27 cellular contexts compared by ENCODE assay signal in the genomic region with DNA sequence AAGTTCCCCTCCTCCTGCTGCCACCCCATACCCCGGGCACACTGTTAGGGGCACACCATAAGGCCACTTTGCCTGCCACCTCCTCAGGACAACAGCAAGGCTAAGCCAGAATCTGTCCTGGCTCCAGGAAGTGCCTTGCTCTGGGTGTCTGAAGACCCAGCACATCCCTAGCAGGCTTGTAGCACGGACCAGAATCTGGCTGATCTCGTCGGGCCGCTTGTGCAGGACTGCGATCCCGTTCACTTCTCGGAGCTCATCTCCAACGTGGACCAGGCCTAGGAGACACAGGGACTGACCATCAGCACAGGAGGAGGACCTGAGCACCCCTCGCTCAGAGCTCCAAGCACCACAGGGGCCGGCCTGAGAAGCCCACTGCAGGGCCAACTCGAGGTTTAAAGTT. TPM values are rescaled to one million over a fixed set of nuclear protein-coding genes. Genes with fewer than 3 reads are reported as not detected.
"Had no signal": no experiment of that assay in that cellular context is flagged by ENCODE, and none has a peak within 500 bp of the region (broad histone marks: within the 10 kb centered on the region; RNA-seq: fewer than 3 reads in every experiment).

No MANE protein-coding gene starts in this region.

- H3K9me3 ChIP-seq: ascending aorta, body of pancreas had no signal

- H3K27me3 ChIP-seq: ascending aorta, body of pancreas had no signal

- H3K4me2 ChIP-seq: KMS-11 had no signal

- ATAC-seq: activated CD8-positive, alpha-beta T cell treated with anti-CD3 and anti-CD28 coated beads, Interleukin-2, amount 10 ng/mL, durations not matched to agents 7 days and 5 days; activated naive CD4-positive, alpha-beta T cell treated with anti-CD3 and anti-CD28 coated beads, Interleukin-2, amount 50 U/mL, for 72 hours; activated naive CD8-positive, alpha-beta T cell treated with anti-CD3 and anti-CD28 coated beads, Interleukin-2, amount 50 U/mL, for 24 hours; body of pancreas; T-helper 17 cell; WTC11 had no signal

- H3K27ac ChIP-seq: ascending aorta, body of pancreas, KMS-11 had no signal

- H3K4me3 ChIP-seq: ascending aorta, body of pancreas had no signal

- H3K9ac ChIP-seq: KMS-11 had no signal

- DNase-seq: activated CD4-positive, alpha-beta T cell treated with anti-CD3 and anti-CD28 coated beads for 48 hours; activated CD4-positive, alpha-beta T cell treated with anti-CD3 and anti-CD28 coated beads, Interleukin-2, amount 50 U/mL, for 4 hours; activated CD4-positive, CD25-positive, alpha-beta regulatory T cell treated with anti-CD3 and anti-CD28 coated beads, Interleukin-2, amount 50 U/mL, for 72 hours; activated CD8-positive, alpha-beta memory T cell treated with anti-CD3 and anti-CD28 coated beads, Interleukin-2, amount 50 U/mL, for 48 hours; activated CD8-positive, alpha-beta T cell treated with anti-CD3 and anti-CD28 coated beads, Interleukin-2, amount 10 ng/mL, durations not matched to agents 7 days and 5 days; activated naive CD4-positive, alpha-beta T cell treated with Interleukin-2 at 50 U/mL for 16 hours; activated naive CD8-positive, alpha-beta T cell treated with anti-CD3 and anti-CD28 coated beads, Interleukin-2, amount 50 U/mL, for 24 hours; activated T-cell treated with anti-CD3 and anti-CD28 coated beads, Interleukin-2, amount 50 U/mL, for 1 hour; amniotic stem cell; body of pancreas; NCI-H1092; NCI-H1417; NCI-H1930; NCI-H2171; NCI-H2227 treated with DMSO at 0.1 percent for 48 hours; NCI-H526; NCI-H82; SIG-M5; T-helper 17 cell; T-helper 9 cell had no signal

- H3K4me1 ChIP-seq: ascending aorta, body of pancreas had no signal

RNA-seq across cellular contexts. Expression of a gene that starts 7.4 kb away (rescaled TPM):
- total RNA-seq: activated CD8-positive, alpha-beta T cell treated with anti-CD3 and anti-CD28 coated beads, Interleukin-2, amount 10 ng/mL, durations not matched to agents 7 days and 5 days had no signal

RNA-seq across cellular contexts. Expression of a gene that starts 21.4 kb away (rescaled TPM):
- total RNA-seq: activated CD8-positive, alpha-beta T cell treated with anti-CD3 and anti-CD28 coated beads, Interleukin-2, amount 10 ng/mL, durations not matched to agents 7 days and 5 days; activated naive CD4-positive, alpha-beta T cell treated with anti-CD3 and anti-CD28 coated beads, Interleukin-2, amount 50 U/mL, for 72 hours; bronchial epithelial cell; MCF 10A; NCI-H460; T-helper 17 cell; WTC11 had no signal

RNA-seq across cellular contexts. Expression of a gene that starts 45.3 kb away (rescaled TPM):
- total RNA-seq: activated CD8-positive, alpha-beta T cell treated with anti-CD3 and anti-CD28 coated beads, Interleukin-2, amount 10 ng/mL, durations not matched to agents 7 days and 5 days; activated naive CD4-positive, alpha-beta T cell treated with anti-CD3 and anti-CD28 coated beads, Interleukin-2, amount 50 U/mL, for 72 hours; ascending aorta; body of pancreas; bronchial epithelial cell; MCF 10A; NCI-H460; T-helper 17 cell had no signal
